Comparison of ENCODE assay signal across 17 cellular contexts in genomic region chr5:180689071-180689694, GRCh38. TPM values are rescaled to one million over a fixed set of nuclear protein-coding genes. Genes with fewer than 3 reads are reported as not detected.
A peak's percentile ranks its signal among the peaks of the same experiment; 100 is the strongest.
DNase-seq lines count a peak whose midpoint lies in the region; ATAC-seq, FAIRE-seq and TF ChIP-seq lines count a peak whose summit lies in the region.
"Had no signal": no experiment of that assay in that cellular context is flagged by ENCODE, and none has a peak within 500 bp of the region (broad histone marks: within the 10 kb centered on the region; RNA-seq: fewer than 3 reads in every experiment).

No MANE protein-coding gene starts in this region.

- intact Hi-C loops in activated CD4-positive, alpha-beta memory T cell treated with anti-CD3 and anti-CD28 coated beads for 36 hours (cut with micrococcal nuclease): loop anchor here (2.0 kb wide), 1 partner anchor 18 kb away; no protein-coding TSS in a partner anchor
- intact Hi-C loops in esophagus muscularis mucosa (cut with DNase I): no loop called here

- no peak for TF ChIP-seq CTCF in esophagus muscularis mucosa (IDR thresholded peaks at IDR 0.05)

- H3K4me3 Mint-ChIP-seq in activated CD4-positive, alpha-beta memory T cell treated with anti-CD3 and anti-CD28 coated beads for 36 hours: peak overlapping the region; percentile 30
- no peak overlapping the region for H3K4me3 Mint-ChIP-seq in activated CD4-positive, alpha-beta memory T cell treated with anti-CD3 and anti-CD28 coated beads, Interleukin-2, amount 10 ng/mL, durations not matched to agents 7 days and 5 days
- peak overlapping the region; percentile 64 for H3K4me3 Mint-ChIP-seq in activated T-cell treated with anti-CD3 and anti-CD28 coated beads, Interleukin-2, amount 50 U/mL, for 24 hours
- H3K4me3 Mint-ChIP-seq: type B pancreatic cell had no signal

- H3K27me3 Mint-ChIP-seq in activated CD4-positive, alpha-beta memory T cell treated with anti-CD3 and anti-CD28 coated beads for 36 hours: peaks cover 9% of the 10 kb centered on the region
- H3K27me3 Mint-ChIP-seq in activated CD4-positive, alpha-beta memory T cell treated with anti-CD3 and anti-CD28 coated beads, Interleukin-2, amount 10 ng/mL, durations not matched to agents 7 days and 5 days: peaks cover 28% of the 10 kb centered on the region
- H3K27me3 Mint-ChIP-seq in activated T-cell treated with anti-CD3 and anti-CD28 coated beads, Interleukin-2, amount 50 U/mL, for 24 hours: no peaks in the 10 kb centered on the region

- no peaks in the 10 kb centered on the region for H3K9me3 Mint-ChIP-seq in activated CD4-positive, alpha-beta memory T cell treated with anti-CD3 and anti-CD28 coated beads for 36 hours
- H3K9me3 Mint-ChIP-seq in activated CD4-positive, alpha-beta memory T cell treated with anti-CD3 and anti-CD28 coated beads, Interleukin-2, amount 10 ng/mL, durations not matched to agents 7 days and 5 days: no peaks in the 10 kb centered on the region
- no peaks in the 10 kb centered on the region for H3K9me3 Mint-ChIP-seq in activated T-cell treated with anti-CD3 and anti-CD28 coated beads, Interleukin-2, amount 50 U/mL, for 24 hours
- H3K9me3 Mint-ChIP-seq: type B pancreatic cell had no signal

- no peak for TF ChIP-seq EP300 in esophagus muscularis mucosa (IDR thresholded peaks at IDR 0.05)

- POLR2A ChIA-PET in activated CD4-positive, alpha-beta memory T cell treated with anti-CD3 and anti-CD28 coated beads for 36 hours (lab: Charles Lee): no interaction called here
- POLR2A ChIA-PET in activated CD4-positive, alpha-beta memory T cell treated with anti-CD3 and anti-CD28 coated beads, Interleukin-2, amount 10 ng/mL, durations not matched to agents 7 days and 5 days (lab: Charles Lee): no interaction called here

- H3K36me3 ChIP-seq in esophagus muscularis mucosa: no peaks in the 10 kb centered on the region
- no peaks in the 10 kb centered on the region for H3K36me3 ChIP-seq in small intestine (ENCODE audit: control insufficient read depth in 2 of 2, insufficient read depth in 2 of 2, low read length in 2 of 2)

- no peaks in the 10 kb centered on the region for H3K9me3 ChIP-seq in esophagus muscularis mucosa
- H3K9me3 ChIP-seq in small intestine (ENCODE audit: control insufficient read depth, low read depth): no peaks in the 10 kb centered on the region
- H3K9me3 ChIP-seq: body of pancreas had no signal

- peak overlapping the region; percentile 61 for H3K27ac Mint-ChIP-seq in activated CD4-positive, alpha-beta memory T cell treated with anti-CD3 and anti-CD28 coated beads for 36 hours
- no peak overlapping the region for H3K27ac Mint-ChIP-seq in activated CD4-positive, alpha-beta memory T cell treated with anti-CD3 and anti-CD28 coated beads, Interleukin-2, amount 10 ng/mL, durations not matched to agents 7 days and 5 days
- H3K27ac Mint-ChIP-seq in activated T-cell treated with anti-CD3 and anti-CD28 coated beads, Interleukin-2, amount 50 U/mL, for 24 hours: peak overlapping the region; percentile 90
- H3K27ac Mint-ChIP-seq: type B pancreatic cell had no signal

- FAIRE-seq in small intestine (lab: Jason Lieb, UNC): no peak
- FAIRE-seq: A204.1, D721Med had no signal

- H3K4me3 ChIP-seq in esophagus muscularis mucosa (no peak overlapping the region), small intestine (ENCODE audit: low read depth in 1 of 2, low read length in 2 of 2) (no peak overlapping the region)
- H3K4me3 ChIP-seq: body of pancreas, GM23248 had no signal

- H3K4me1 Mint-ChIP-seq in activated CD4-positive, alpha-beta memory T cell treated with anti-CD3 and anti-CD28 coated beads for 36 hours (ENCODE audit: low read depth): peaks cover 33% of the 10 kb centered on the region
- peaks cover 18% of the 10 kb centered on the region for H3K4me1 Mint-ChIP-seq in activated CD4-positive, alpha-beta memory T cell treated with anti-CD3 and anti-CD28 coated beads, Interleukin-2, amount 10 ng/mL, durations not matched to agents 7 days and 5 days
- peaks cover 60% of the 10 kb centered on the region for H3K4me1 Mint-ChIP-seq in activated T-cell treated with anti-CD3 and anti-CD28 coated beads, Interleukin-2, amount 50 U/mL, for 24 hours (ENCODE audit: low read depth)

- H3K4me1 ChIP-seq in esophagus muscularis mucosa (no peaks in the 10 kb centered on the region), small intestine (ENCODE audit: control insufficient read depth in 2 of 2, insufficient read depth in 1 of 2, low read depth in 1 of 2, low read length in 1 of 2) (no peaks in the 10 kb centered on the region)
- H3K4me1 ChIP-seq: body of pancreas, parathyroid adenoma had no signal

- CTCF ChIA-PET in activated CD4-positive, alpha-beta memory T cell treated with anti-CD3 and anti-CD28 coated beads for 36 hours (lab: Charles Lee): no interaction called here
- CTCF ChIA-PET in activated CD4-positive, alpha-beta memory T cell treated with anti-CD3 and anti-CD28 coated beads, Interleukin-2, amount 10 ng/mL, durations not matched to agents 7 days and 5 days (lab: Charles Lee): no interaction called here

- TF ChIP-seq POLR2A in esophagus muscularis mucosa (IDR thresholded peaks at IDR 0.05; ENCODE audit: low read depth): no peak

- H3K27me3 ChIP-seq in esophagus muscularis mucosa (peaks cover 0 to 54% (median 0%) of the 10 kb centered on the region in 4 donors), small intestine (ENCODE audit: control insufficient read depth in 2 of 2, insufficient read depth in 2 of 2, low read length in 2 of 2) (peaks cover 3 to 11% of the 10 kb centered on the region in 2 donors)
- H3K27me3 ChIP-seq: body of pancreas had no signal

- no peak for ATAC-seq in GM18517 (IDR thresholded peaks at IDR 0.05; ENCODE audit: unreplicated experiment)
- ATAC-seq: body of pancreas had no signal

- no peak overlapping the region for H3K27ac ChIP-seq in esophagus muscularis mucosa (replicated peaks in 1 of 4)
- no peak overlapping the region for H3K27ac ChIP-seq in small intestine (ENCODE audit: low read depth in 1 of 2, low read length in 1 of 2)
- H3K27ac ChIP-seq: body of pancreas, GM23248, parathyroid adenoma had no signal

- WGBS in esophagus muscularis mucosa: 58% methylated on average over 13 of the region's 13 CpGs
- WGBS in small intestine, 3 donors: 55 to 72% (median 65%) methylated on average over 13 of the region's 13 CpGs

- H3K36me3 Mint-ChIP-seq in activated CD4-positive, alpha-beta memory T cell treated with anti-CD3 and anti-CD28 coated beads for 36 hours: no peaks in the 10 kb centered on the region
- no peaks in the 10 kb centered on the region for H3K36me3 Mint-ChIP-seq in activated CD4-positive, alpha-beta memory T cell treated with anti-CD3 and anti-CD28 coated beads, Interleukin-2, amount 10 ng/mL, durations not matched to agents 7 days and 5 days (ENCODE audit: low read depth)
- no peaks in the 10 kb centered on the region for H3K36me3 Mint-ChIP-seq in activated T-cell treated with anti-CD3 and anti-CD28 coated beads, Interleukin-2, amount 50 U/mL, for 24 hours (ENCODE audit: low read depth)
- H3K36me3 Mint-ChIP-seq: type B pancreatic cell had no signal

- peak; percentile 58 for DNase-seq in activated CD4-positive, alpha-beta memory T cell treated with anti-CD3 and anti-CD28 coated beads for 36 hours
- no peak for DNase-seq in activated CD4-positive, alpha-beta memory T cell treated with anti-CD3 and anti-CD28 coated beads, Interleukin-2, amount 10 ng/mL, durations not matched to agents 7 days and 5 days
- peak; percentile 50 for DNase-seq in activated T-cell treated with anti-CD3 and anti-CD28 coated beads, Interleukin-2, amount 50 U/mL, for 24 hours
- DNase-seq in esophagus muscularis mucosa (ENCODE audit: extremely low spot score) (peak; percentile 53), small intestine (no peak), NK-92 (lab: John Stamatoyannopoulos, UW; ENCODE audit: unreplicated experiment) (no peak)
- DNase-seq in stimulated activated CD8-positive, alpha-beta memory T cell treated with anti-CD3 and anti-CD28 coated beads, Interleukin-15, amount 100 ng/mL, for 48 hours (ENCODE audit: low read depth in 2 of 2): peak; percentile 19 to 22
- DNase-seq: body of pancreas, GM23248, mammary epithelial cell, NCI-H1092, NCI-H526 had no signal

RNA-seq across cellular contexts. Expression of gene FLT4, which starts 39.8 kb away (rescaled TPM):
- 1 to 10 TPM; 1.4 to 2.0 TPM for total RNA-seq in activated CD4-positive, alpha-beta memory T cell treated with anti-CD3 and anti-CD28 coated beads for 36 hours
- total RNA-seq in activated CD4-positive, alpha-beta memory T cell treated with anti-CD3 and anti-CD28 coated beads, Interleukin-2, amount 10 ng/mL, durations not matched to agents 7 days and 5 days: under 1 TPM; 0.38 to 0.45 TPM
- total RNA-seq in esophagus muscularis mucosa: 10 to 100 TPM; 10.4 to 15.6 (median 11.8) TPM
- 10 to 100 TPM in 1 of 3 donors, under 1 TPM in 2; 0.22 to 15.8 (median 0.27) TPM for polyA plus RNA-seq in small intestine
- total RNA-seq: GM23248, mammary epithelial cell had no signal
- polyA plus RNA-seq: GM23248 had no signal

RNA-seq across cellular contexts. Expression of gene OR2Y1, which starts 50.7 kb away (rescaled TPM):
- total RNA-seq in activated CD4-positive, alpha-beta memory T cell treated with anti-CD3 and anti-CD28 coated beads for 36 hours: not detected
- total RNA-seq in activated CD4-positive, alpha-beta memory T cell treated with anti-CD3 and anti-CD28 coated beads, Interleukin-2, amount 10 ng/mL, durations not matched to agents 7 days and 5 days: not detected
- not detected for total RNA-seq in esophagus muscularis mucosa
- not detected for polyA plus RNA-seq in small intestine
- total RNA-seq: body of pancreas, GM23248, mammary epithelial cell had no signal
- polyA plus RNA-seq: GM23248, mammary epithelial cell had no signal

Comparison
In these comparisons a context has a peak if more than half of its experiments do, and no peak if none do; other contexts are left out.
1. DNase-seq: peak in activated CD4-positive, alpha-beta memory T cell treated with anti-CD3 and anti-CD28 coated beads for 36 hours (single experiment), activated T-cell treated with anti-CD3 and anti-CD28 coated beads, Interleukin-2, amount 50 U/mL, for 24 hours (single experiment), esophagus muscularis mucosa (single experiment) and stimulated activated CD8-positive, alpha-beta memory T cell treated with anti-CD3 and anti-CD28 coated beads, Interleukin-15, amount 100 ng/mL, for 48 hours (2 of 2); none in activated CD4-positive, alpha-beta memory T cell treated with anti-CD3 and anti-CD28 coated beads, Interleukin-2, amount 10 ng/mL, durations not matched to agents 7 days and 5 days (single experiment), small intestine (single experiment) and NK-92 (single experiment).